9 cellular contexts compared by ENCODE assay signal in genomic region chr12:121238604-121239334, GRCh38. TPM values are rescaled to one million over a fixed set of nuclear protein-coding genes. Genes with fewer than 3 reads are reported as not detected.
DNase-seq lines count a peak whose midpoint lies in the region; ATAC-seq and TF ChIP-seq lines count a peak whose summit lies in the region.
"Had no signal": no experiment of that assay in that cellular context is flagged by ENCODE, and none has a peak within 500 bp of the region (broad histone marks: within the 10 kb centered on the region; RNA-seq: fewer than 3 reads in every experiment).

No MANE protein-coding gene starts in this region.

- no peaks in the 10 kb centered on the region for H3K79me2 ChIP-seq in DND-41 (ENCODE audit: insufficient read depth, low read length)

- H3K27ac ChIP-seq in DND-41 (ENCODE audit: low read length) (0 out of 2 replicates have a peak overlapping the region, but pooled peaks have one; percentile 45), neutrophil (peak overlapping the region; percentile 87)

- H4K20me1 ChIP-seq in DND-41 (ENCODE audit: insufficient read depth, low read length): no peaks in the 10 kb centered on the region

- H3K9me3 Mint-ChIP-seq in activated T-helper 2 cell treated with anti-CD3 and anti-CD28 coated beads, Interferon-gamma antibody, Interleukin-2, Interleukin-4, amounts not matched to agents 10 μg/mL and 5 μg/mL and 100 μg/mL, durations not matched to agents 14 hours and 24 hours and 36 hours: no peaks in the 10 kb centered on the region

- H2AFZ ChIP-seq in DND-41 (ENCODE audit: low read depth, low read length): no peak overlapping the region

- H3K4me2 ChIP-seq in DND-41 (ENCODE audit: insufficient read depth, low read length): no peak overlapping the region

- TF ChIP-seq CTCF in DND-41 (IDR thresholded peaks at IDR 0.05; ENCODE audit: borderline replicate concordance, extremely low read depth, low read length, poor library complexity, severe bottlenecking): no peak
- TF ChIP-seq CTCF in neutrophil (IDR thresholded peaks at IDR 0.05): no peak

- H3K4me3 Mint-ChIP-seq in activated T-helper 2 cell treated with anti-CD3 and anti-CD28 coated beads, Interferon-gamma antibody, Interleukin-2, Interleukin-4, amounts not matched to agents 10 μg/mL and 5 μg/mL and 100 μg/mL, durations not matched to agents 14 hours and 24 hours and 36 hours (ENCODE audit: low read depth): no peak overlapping the region

- H3K36me3 Mint-ChIP-seq in activated T-helper 2 cell treated with anti-CD3 and anti-CD28 coated beads, Interferon-gamma antibody, Interleukin-2, Interleukin-4, amounts not matched to agents 10 μg/mL and 5 μg/mL and 100 μg/mL, durations not matched to agents 14 hours and 24 hours and 36 hours (ENCODE audit: low read depth): peaks cover 55% of the 10 kb centered on the region

- H3K36me3 ChIP-seq in DND-41 (ENCODE audit: insufficient read depth, low read length) (peaks cover 56% of the 10 kb centered on the region), neutrophil (peaks cover 87% of the 10 kb centered on the region)

- intact Hi-C loops in activated T-helper 2 cell treated with anti-CD3 and anti-CD28 coated beads, Interferon-gamma antibody, Interleukin-2, Interleukin-4, amounts not matched to agents 10 μg/mL and 5 μg/mL and 100 μg/mL, durations not matched to agents 14 hours and 24 hours and 36 hours (cut with micrococcal nuclease): no loop called here

- H3K27ac Mint-ChIP-seq in activated T-helper 2 cell treated with anti-CD3 and anti-CD28 coated beads, Interferon-gamma antibody, Interleukin-2, Interleukin-4, amounts not matched to agents 10 μg/mL and 5 μg/mL and 100 μg/mL, durations not matched to agents 14 hours and 24 hours and 36 hours: peak overlapping the region; percentile 42

- H3K4me1 ChIP-seq in DND-41 (ENCODE audit: insufficient read depth, low read length) (no peaks in the 10 kb centered on the region), neutrophil (ENCODE audit: control insufficient read depth in 1 of 2, insufficient read depth in 1 of 2, low read depth in 1 of 2, low read length in 1 of 2) (peaks cover 38 to 39% of the 10 kb centered on the region in 2 experiments)

- H3K4me3 ChIP-seq in DND-41 (ENCODE audit: low read depth in 1 of 2, low read length in 2 of 2) (no peak overlapping the region), neutrophil (ENCODE audit: low read depth in 1 of 2, low read length in 1 of 2) (peak overlapping the region in 1 of 2 experiments; percentile 34)

- no peak for ATAC-seq in DND-41 (ENCODE audit: insufficient read depth, low read depth)
- no peak for ATAC-seq in GM19452 (IDR thresholded peaks at IDR 0.05; ENCODE audit: unreplicated experiment)
- no peak for ATAC-seq in GM21447 (IDR thresholded peaks at IDR 0.05; ENCODE audit: unreplicated experiment)

- H3K27me3 ChIP-seq in DND-41 (ENCODE audit: insufficient read depth, low read length, poor library complexity) (no peaks in the 10 kb centered on the region), neutrophil (no peaks in the 10 kb centered on the region)

- DNase-seq in DND-41 (no peak), NCI-H128 (lab: John Stamatoyannopoulos, UW; ENCODE audit: unreplicated experiment) (peak; percentile 34), HT-29 (ENCODE audit: low spot score) (no peak), HK-2 (ENCODE audit: unreplicated experiment) (no peak)
- no peak for DNase-seq in activated T-helper 2 cell treated with anti-CD3 and anti-CD28 coated beads, Interferon-gamma antibody, Interleukin-2, Interleukin-4, amounts not matched to agents 10 μg/mL and 5 μg/mL and 100 μg/mL, durations not matched to agents 14 hours and 24 hours and 36 hours (ENCODE audit: low spot score)
- DNase-seq: MM.1S had no signal

- H3K4me1 Mint-ChIP-seq in activated T-helper 2 cell treated with anti-CD3 and anti-CD28 coated beads, Interferon-gamma antibody, Interleukin-2, Interleukin-4, amounts not matched to agents 10 μg/mL and 5 μg/mL and 100 μg/mL, durations not matched to agents 14 hours and 24 hours and 36 hours (ENCODE audit: low read depth): peaks cover 33% of the 10 kb centered on the region

- H3K9me3 ChIP-seq in DND-41 (ENCODE audit: insufficient read depth, low read length, severe bottlenecking) (no peaks in the 10 kb centered on the region), neutrophil (no peaks in the 10 kb centered on the region)

- H3K9ac ChIP-seq in DND-41 (ENCODE audit: low read depth, low read length): no peak overlapping the region

- no peaks in the 10 kb centered on the region for H3K27me3 Mint-ChIP-seq in activated T-helper 2 cell treated with anti-CD3 and anti-CD28 coated beads, Interferon-gamma antibody, Interleukin-2, Interleukin-4, amounts not matched to agents 10 μg/mL and 5 μg/mL and 100 μg/mL, durations not matched to agents 14 hours and 24 hours and 36 hours (ENCODE audit: low read depth)

RNA-seq across cellular contexts. Expression of gene P2RX4, which starts 28.8 kb away (rescaled TPM):
- total RNA-seq in activated T-helper 2 cell treated with anti-CD3 and anti-CD28 coated beads, Interferon-gamma antibody, Interleukin-2, Interleukin-4, amounts not matched to agents 10 μg/mL and 5 μg/mL and 100 μg/mL, durations not matched to agents 14 hours and 24 hours and 36 hours: 25.1 and 25.2 TPM in 2 replicates
- total RNA-seq in HT-29 (2014; rRNA removed; shearing (Covaris generic)): 11.2 and 15.5 TPM in 2 replicates

RNA-seq across cellular contexts. Expression of gene CAMKK2, which starts 57.7 kb away (rescaled TPM):
- 33.3 and 35.2 TPM in 2 replicates for total RNA-seq in activated T-helper 2 cell treated with anti-CD3 and anti-CD28 coated beads, Interferon-gamma antibody, Interleukin-2, Interleukin-4, amounts not matched to agents 10 μg/mL and 5 μg/mL and 100 μg/mL, durations not matched to agents 14 hours and 24 hours and 36 hours
- 20.1 and 21.5 TPM in 2 replicates for total RNA-seq in HT-29 (2014; rRNA removed; shearing (Covaris generic))
